In the genomic region with DNA sequence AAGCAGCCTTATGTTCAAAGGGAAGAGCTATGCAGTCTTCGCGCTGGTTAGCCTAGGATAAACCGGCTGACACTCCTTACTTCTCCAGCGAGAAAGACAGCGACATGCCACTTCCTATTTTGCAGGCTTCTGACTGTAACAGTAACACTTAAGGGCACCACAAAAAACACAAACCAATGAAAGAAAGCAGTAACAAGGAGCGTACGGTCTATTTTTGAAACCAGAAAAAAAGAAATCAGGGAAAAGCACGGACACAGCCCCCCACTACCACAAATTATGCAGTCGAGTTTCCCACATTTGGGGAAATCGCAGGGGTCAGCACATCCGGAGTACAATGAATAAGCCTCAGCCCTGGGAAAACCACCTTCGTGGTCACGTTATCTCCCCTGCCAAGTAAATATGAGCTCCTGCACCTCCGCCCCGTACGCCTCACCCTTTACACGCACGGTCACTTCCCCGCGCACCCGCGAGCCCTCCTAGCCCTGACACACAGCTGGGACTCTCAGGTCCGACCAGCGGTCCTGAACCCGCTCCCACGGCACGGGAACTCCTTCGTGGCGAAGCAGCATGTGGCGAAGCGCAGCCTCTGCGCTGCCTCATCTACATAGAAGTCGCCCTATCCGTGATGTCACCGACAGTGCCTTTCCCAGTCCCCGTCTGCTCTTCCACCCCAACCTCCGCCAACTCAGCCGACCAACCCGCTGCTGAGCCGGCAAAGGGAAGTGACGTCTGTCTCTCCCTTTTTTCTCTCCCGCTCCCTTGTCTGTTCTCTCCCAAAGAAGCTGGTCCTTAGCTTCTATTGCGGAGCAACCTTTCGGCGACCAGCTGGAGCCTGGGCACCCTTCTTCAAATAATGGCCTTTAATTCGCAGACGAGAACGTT, we compare ENCODE assay signal across 8 cellular contexts. TPM values are rescaled to one million over a fixed set of nuclear protein-coding genes. Genes with fewer than 3 reads are reported as not detected.
DNase-seq lines count a peak whose midpoint lies in the region; ATAC-seq and TF ChIP-seq lines count a peak whose summit lies in the region.

No MANE protein-coding gene starts in this region.

- H3K4me1 ChIP-seq in cardiac muscle cell (ENCODE audit: low read depth) (peaks cover 11% of the 10 kb centered on the region), parathyroid adenoma (no peaks in the 10 kb centered on the region), upper lobe of right lung (no peaks in the 10 kb centered on the region)

- peak overlapping the region; percentile 85 for H2AFZ ChIP-seq in parathyroid adenoma

- H3K9me3 ChIP-seq in cardiac muscle cell (ENCODE audit: low read depth) (no peaks in the 10 kb centered on the region), parathyroid adenoma (ENCODE audit: control insufficient read depth, low read length) (no peaks in the 10 kb centered on the region), upper lobe of right lung (no peaks in the 10 kb centered on the region)

- H3K9me3 Mint-ChIP-seq in activated naive CD8-positive, alpha-beta T cell treated with anti-CD3 and anti-CD28 coated beads, Interleukin-2, amount 50 U/mL, for 24 hours, result no peaks in the 10 kb centered on the region

- no peak overlapping the region for H3K9ac ChIP-seq in parathyroid adenoma

- peak overlapping the region; percentile 24 for H3K4me3 ChIP-seq in cardiac muscle cell
- peak overlapping the region; percentile 63 for H3K4me3 ChIP-seq in parathyroid adenoma (ENCODE audit: low read depth, low read length)
- peak overlapping the region; percentile 41 for H3K4me3 ChIP-seq in upper lobe of right lung

- intact Hi-C loops in upper lobe of right lung (cut with DNase I), result no loop called here

- no peaks in the 10 kb centered on the region for H3K27me3 ChIP-seq in cardiac muscle cell
- no peaks in the 10 kb centered on the region for H3K27me3 ChIP-seq in parathyroid adenoma (ENCODE audit: control insufficient read depth, insufficient read depth, low read length)
- H3K27me3 ChIP-seq in upper lobe of right lung, result peaks cover 17% of the 10 kb centered on the region

- TF ChIP-seq CTCF in cardiac muscle cell (IDR thresholded peaks at IDR 0.05; ENCODE audit: low read depth, low read length) (no peak), parathyroid adenoma (IDR thresholded peaks at IDR 0.05) (no peak), upper lobe of right lung (IDR thresholded peaks at IDR 0.05) (no peak)

- H3K4me3 Mint-ChIP-seq in activated naive CD8-positive, alpha-beta T cell treated with anti-CD3 and anti-CD28 coated beads, Interleukin-2, amount 50 U/mL, for 24 hours, result peak overlapping the region; percentile 84

- H3K36me3 Mint-ChIP-seq in activated naive CD8-positive, alpha-beta T cell treated with anti-CD3 and anti-CD28 coated beads, Interleukin-2, amount 50 U/mL, for 24 hours (ENCODE audit: low read depth), result no peaks in the 10 kb centered on the region

- H3K27ac ChIP-seq in cardiac muscle cell (peak overlapping the region; percentile 99), parathyroid adenoma (peak overlapping the region; percentile 49), upper lobe of right lung (peak overlapping the region; percentile 82)

- H3K4me2 ChIP-seq in parathyroid adenoma (ENCODE audit: low read length), result peak overlapping the region; percentile 65

- peaks cover 33% of the 10 kb centered on the region for H3K4me1 Mint-ChIP-seq in activated naive CD8-positive, alpha-beta T cell treated with anti-CD3 and anti-CD28 coated beads, Interleukin-2, amount 50 U/mL, for 24 hours

- peak overlapping the region; percentile 99 for H3K27ac Mint-ChIP-seq in activated naive CD8-positive, alpha-beta T cell treated with anti-CD3 and anti-CD28 coated beads, Interleukin-2, amount 50 U/mL, for 24 hours

- DNase-seq in AG20443 (ENCODE audit: low spot score), result peak; percentile 88
- DNase-seq in HT1080 (ENCODE audit: low read depth), result peak; percentile 99
- peak; percentile 99 for DNase-seq in SK-N-DZ (ENCODE audit: low spot score)
- DNase-seq in activated naive CD8-positive, alpha-beta T cell treated with anti-CD3 and anti-CD28 coated beads, Interleukin-2, amount 50 U/mL, for 24 hours, result peak; percentile 83
- peak; percentile 91 to 95 for DNase-seq in cardiac muscle cell (ENCODE audit: low read depth in 1 of 2, low spot score in 1 of 2)
- peak; percentile 90 for DNase-seq in upper lobe of right lung

- no peaks in the 10 kb centered on the region for H3K79me2 ChIP-seq in parathyroid adenoma

- H3K36me3 ChIP-seq in cardiac muscle cell, result no peaks in the 10 kb centered on the region
- H3K36me3 ChIP-seq in parathyroid adenoma (ENCODE audit: control insufficient read depth, insufficient read depth, low read length), result no peaks in the 10 kb centered on the region
- H3K36me3 ChIP-seq in upper lobe of right lung, result no peaks in the 10 kb centered on the region

- ATAC-seq in GM19351 (IDR thresholded peaks at IDR 0.05; ENCODE audit: unreplicated experiment), result peak; percentile 66
- peak; percentile 87 for ATAC-seq in activated naive CD8-positive, alpha-beta T cell treated with anti-CD3 and anti-CD28 coated beads, Interleukin-2, amount 50 U/mL, for 24 hours
- ATAC-seq in upper lobe of right lung, result peak; percentile 96

- H3K27me3 Mint-ChIP-seq in activated naive CD8-positive, alpha-beta T cell treated with anti-CD3 and anti-CD28 coated beads, Interleukin-2, amount 50 U/mL, for 24 hours, result peaks cover 2% of the 10 kb centered on the region

RNA-seq across cellular contexts. Expression of a gene that starts 40.9 kb away (rescaled TPM):
- total RNA-seq in HT1080 (2014; rRNA removed; shearing (Covaris generic)), result not detected in 2 replicates
- not detected in 2 replicates for polyA plus RNA-seq in HT1080 (2015; cell fraction: cytosol; rRNA removed)
- polyA plus RNA-seq in HT1080 (2015; cell fraction: nucleus; rRNA removed), result not detected in 2 replicates
- not detected in 2 replicates for polyA plus RNA-seq in SK-N-DZ (2014; cell fraction: cytosol; rRNA removed)
- not detected in 2 replicates for polyA plus RNA-seq in SK-N-DZ (2014; cell fraction: nucleus; rRNA removed)
- not detected in 2 replicates for total RNA-seq in cardiac muscle cell
- polyA plus RNA-seq in cardiac muscle cell, result not detected in 2 replicates
- total RNA-seq in upper lobe of right lung, result not detected

Comparison
In these comparisons a context has a peak if more than half of its experiments do, and no peak if none do; other contexts are left out.
1. Peak in every context shown above with its lines: DNase-seq, ATAC-seq, H3K4me3 ChIP-seq and H3K27ac ChIP-seq.
2. H3K27ac ChIP-seq: peak in every context shown above with its lines; median percentile 99 in cardiac muscle cell; 82 in upper lobe of right lung; 49 in parathyroid adenoma.